4 cellular contexts compared by ENCODE assay signal in genomic region chr12:121852392-121852791, GRCh38. TPM values are rescaled to one million over a fixed set of nuclear protein-coding genes. Genes with fewer than 3 reads are reported as not detected.
"Had no signal": no experiment of that assay in that cellular context is flagged by ENCODE, and none has a peak within 500 bp of the region (broad histone marks: within the 10 kb centered on the region; RNA-seq: fewer than 3 reads in every experiment).

No MANE protein-coding gene starts in this region.

RNA-seq across cellular contexts. Expression of gene HPD, which starts 6.3 kb away (rescaled TPM):
- total RNA-seq: lower leg skin; lung microvascular endothelial cell; mononuclear cell; naive thymus-derived CD4-positive, alpha-beta T cell had no signal
